In the genomic region with DNA sequence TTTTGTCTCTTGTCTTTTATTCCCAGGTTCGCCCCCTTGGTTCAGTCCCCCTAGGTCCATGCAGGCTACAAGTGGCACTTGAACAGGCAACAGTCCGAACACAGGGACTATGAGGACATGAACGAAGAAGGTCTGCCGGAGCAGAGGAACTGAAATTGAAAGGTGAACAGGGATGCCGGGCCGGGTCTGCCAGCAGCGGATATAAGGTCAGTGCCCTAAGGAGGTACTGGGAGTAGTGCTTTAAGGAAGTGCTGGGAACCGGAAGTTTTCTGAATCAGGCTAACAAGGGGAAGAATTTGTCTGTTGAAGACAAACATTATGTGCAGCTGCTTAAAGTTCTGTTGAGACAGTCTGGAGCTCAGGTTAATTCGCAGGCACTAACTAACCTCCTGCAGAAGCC, we compare ENCODE assay signal across 1 cellular context.
TF ChIP-seq lines count a peak whose summit lies in the region.

No MANE protein-coding gene starts in this region.

TF ChIP-seq in K562, 482 proteins besides CTCF, POLR2A, EP300 and RAD21:
- TF ChIP-seq FOXK2 (conservative IDR thresholded peaks at IDR 0.05 in 1 of 2, IDR thresholded peaks at IDR 0.05 in 1 of 2; ENCODE audit: low read depth in 2 of 2) (no peak), SIRT6 (IDR thresholded peaks at IDR 0.05; ENCODE audit: low read depth, low read length) (no peak), IRF2 (CRISPR knock-in tag; IDR thresholded peaks at IDR 0.05) (no peak), ZNF121 (CRISPR knock-in tag; conservative IDR thresholded peaks at IDR 0.05) (no peak), TSC22D4 (tag; IDR thresholded peaks at IDR 0.05) (no peak), SMAD1 (IDR thresholded peaks at IDR 0.05; ENCODE audit: low read depth, low read length, partially characterized antibody) (no peak), SPI1 (IDR thresholded peaks at IDR 0.05; ENCODE audit: borderline replicate concordance, low read depth, low read length) (0 out of 2 replicates have a peak, but pooled peaks have one; percentile 20)
